In genomic region chr16:68244481-68244902, GRCh38 we compare ENCODE assay signal across 8 cellular contexts. TPM values are rescaled to one million over a fixed set of nuclear protein-coding genes. Genes with fewer than 3 reads are reported as not detected.
DNase-seq lines count a peak whose midpoint lies in the region; ATAC-seq and TF ChIP-seq lines count a peak whose summit lies in the region.

No MANE protein-coding gene starts in this region.

- H3K27ac Mint-ChIP-seq in brain = peak overlapping the region in 4 of 5 experiments; percentile 78 to 94 (median 88)

- H3K9me3 ChIP-seq in mononuclear cell (ENCODE audit: low read depth, low read length) = no peaks in the 10 kb centered on the region

- peak overlapping the region; percentile 88 for H3K4me3 ChIP-seq in mononuclear cell (ENCODE audit: low read length)

- peak; percentile 5 for ATAC-seq in HG02642 (IDR thresholded peaks at IDR 0.05; ENCODE audit: poor library complexity, unreplicated experiment)

- DNase-seq in 8988T (peak; percentile 5), SK-N-DZ (ENCODE audit: low spot score) (no peak), germinal center (ENCODE audit: low spot score) (no peak), NCI-H226 (no peak), hypothalamus (lab: John Stamatoyannopoulos, UW) (no peak)

- no peaks in the 10 kb centered on the region for H3K27me3 ChIP-seq in mononuclear cell (ENCODE audit: insufficient read depth, low read length)

- H3K4me1 ChIP-seq in mononuclear cell (ENCODE audit: insufficient read depth, low read length) = peaks cover 46% of the 10 kb centered on the region

- H3K4me3 Mint-ChIP-seq in brain = peak overlapping the region; percentile 95 to 99 (median 98)

- peaks cover 5% of the 10 kb centered on the region for H3K36me3 Mint-ChIP-seq in brain

- H3K4me1 Mint-ChIP-seq in brain = peaks cover 32% of the 10 kb centered on the region

- no peaks in the 10 kb centered on the region for H3K9me3 Mint-ChIP-seq in brain

- TF ChIP-seq CTCF in brain (conservative IDR thresholded peaks at IDR 0.05) = no peak

- peaks cover 3% of the 10 kb centered on the region for H3K27me3 Mint-ChIP-seq in brain

RNA-seq across cellular contexts. Expression of gene PLA2G15, which starts 0.7 kb away (rescaled TPM):
- polyA plus RNA-seq in brain (ENCODE audit: insufficient read depth, low read depth, low replicate concordance) = 12.2 TPM
- 10.1 TPM for total RNA-seq in mononuclear cell
- 13.1 and 15.1 TPM in 2 replicates for polyA plus RNA-seq in SK-N-DZ (2014; cell fraction: cytosol; rRNA removed)
- polyA plus RNA-seq in SK-N-DZ (2014; cell fraction: nucleus; rRNA removed) = 12.6 and 13.1 TPM in 2 replicates

RNA-seq across cellular contexts. Expression of gene ESRP2, which starts 8.6 kb away (rescaled TPM):
- 1.8 TPM for polyA plus RNA-seq in brain (ENCODE audit: insufficient read depth, low read depth, low replicate concordance)
- 0.10 TPM for total RNA-seq in mononuclear cell
- polyA plus RNA-seq in SK-N-DZ (2014; cell fraction: cytosol; rRNA removed) = 0.07 and 3.4 TPM in 2 replicates
- 0.24 and 1.7 TPM in 2 replicates for polyA plus RNA-seq in SK-N-DZ (2014; cell fraction: nucleus; rRNA removed)

RNA-seq across cellular contexts. Expression of gene SLC7A6, which starts 19.8 kb away (rescaled TPM):
- polyA plus RNA-seq in brain (ENCODE audit: insufficient read depth, low read depth, low replicate concordance) = 4.8 TPM
- total RNA-seq in mononuclear cell = 76.8 TPM
- polyA plus RNA-seq in SK-N-DZ (2014; cell fraction: cytosol; rRNA removed) = 19.0 and 24.7 TPM in 2 replicates
- polyA plus RNA-seq in SK-N-DZ (2014; cell fraction: nucleus; rRNA removed) = 38.3 and 64.3 TPM in 2 replicates
